In genomic region chr1:1664941-1665814, GRCh38 we compare ENCODE assay signal across 18 cellular contexts. TPM values are rescaled to one million over a fixed set of nuclear protein-coding genes. Genes with fewer than 3 reads are reported as not detected.
DNase-seq lines count a peak whose midpoint lies in the region; ATAC-seq and TF ChIP-seq lines count a peak whose summit lies in the region.
"Had no signal": no experiment of that assay in that cellular context is flagged by ENCODE, and none has a peak within 500 bp of the region (broad histone marks: within the 10 kb centered on the region; RNA-seq: fewer than 3 reads in every experiment).

No MANE protein-coding gene starts in this region.

- H3K4me3 ChIP-seq in right atrium auricular region: no peak overlapping the region
- H3K4me3 ChIP-seq in left lung: no peak overlapping the region
- H3K4me3 ChIP-seq: BLaER1 treated with 17β-estradiol and CSF1 and Interleukin-3, amounts not matched to agents 10 nM and 100 nM; breast epithelium; vagina had no signal

- ATAC-seq in Right ventricle myocardium inferior (no peak), left lung (no peak), GM18907 (IDR thresholded peaks at IDR 0.05; ENCODE audit: unreplicated experiment) (no peak), HG02798 (IDR thresholded peaks at IDR 0.05; ENCODE audit: poor library complexity, unreplicated experiment) (no peak)
- ATAC-seq: activated T-helper 17 cell treated with anti-CD3 and anti-CD28 coated beads, Interleukin-2, amount 50 U/mL, for 72 hours had no signal

- H3K27ac Mint-ChIP-seq in stimulated activated naive CD8-positive, alpha-beta T cell treated with anti-CD3 and anti-CD28 coated beads, Interleukin-15, Interleukin-2, amounts not matched to agents 100 ng/mL and 50 ng/mL, for 24 hours: peak overlapping the region; percentile 74
- H3K27ac Mint-ChIP-seq: activated CD8-positive, alpha-beta memory T cell treated with anti-CD3 and anti-CD28 coated beads, Interleukin-2, amount 10 ng/mL, durations not matched to agents 7 days and 5 days; activated T-helper 17 cell treated with anti-CD3 and anti-CD28 coated beads, Interleukin-2, amount 50 U/mL, for 72 hours; T-cell had no signal

- no peaks in the 10 kb centered on the region for H3K9me3 Mint-ChIP-seq in stimulated activated naive CD8-positive, alpha-beta T cell treated with anti-CD3 and anti-CD28 coated beads, Interleukin-15, Interleukin-2, amounts not matched to agents 100 ng/mL and 50 ng/mL, for 24 hours
- H3K9me3 Mint-ChIP-seq: activated T-helper 17 cell treated with anti-CD3 and anti-CD28 coated beads, Interleukin-2, amount 50 U/mL, for 72 hours; H9; T-cell had no signal

- peak; percentile 60 for DNase-seq in Right ventricle myocardium inferior (ENCODE audit: missing footprints)
- DNase-seq in right atrium auricular region (ENCODE audit: low spot score): no peak
- peak; percentile 28 to 59 for DNase-seq in left lung
- DNase-seq: activated CD4-positive, alpha-beta T cell treated with anti-CD3 and anti-CD28 coated beads for 4 hours; activated CD8-positive, alpha-beta memory T cell treated with anti-CD3 and anti-CD28 coated beads, Interleukin-2, amount 10 ng/mL, durations not matched to agents 7 days and 5 days; cortex of kidney; MV-4-11; occipital lobe had no signal

- H3K27ac ChIP-seq in right atrium auricular region (no peak overlapping the region), left lung (no peak overlapping the region)
- H3K27ac ChIP-seq: BLaER1 treated with 17β-estradiol and CSF1 and Interleukin-3, amounts not matched to agents 10 nM and 100 nM; KMS-11; vagina had no signal

- H3K36me3 Mint-ChIP-seq in stimulated activated naive CD8-positive, alpha-beta T cell treated with anti-CD3 and anti-CD28 coated beads, Interleukin-15, Interleukin-2, amounts not matched to agents 100 ng/mL and 50 ng/mL, for 24 hours (ENCODE audit: low read depth): peaks cover 31% of the 10 kb centered on the region

- H3K4me1 ChIP-seq in right atrium auricular region (no peaks in the 10 kb centered on the region), left lung (peaks cover 2 to 15% of the 10 kb centered on the region in 2 donors)
- H3K4me1 ChIP-seq: breast epithelium had no signal

- no peak for TF ChIP-seq CTCF in right atrium auricular region (IDR thresholded peaks at IDR 0.05)
- no peak for TF ChIP-seq CTCF in left lung (IDR thresholded peaks at IDR 0.05)

- H3K36me3 ChIP-seq in right atrium auricular region (peaks cover 28% of the 10 kb centered on the region), left lung (peaks cover 0 to 41% of the 10 kb centered on the region in 2 donors)

- intact Hi-C loops in Right ventricle myocardium inferior (cut with DNase I) (no loop called here), left lung (cut with DNase I) (no loop called here)

- H3K27me3 ChIP-seq in right atrium auricular region: no peaks in the 10 kb centered on the region
- no peaks in the 10 kb centered on the region for H3K27me3 ChIP-seq in left lung
- H3K27me3 ChIP-seq: BLaER1 treated with 17β-estradiol and CSF1 and Interleukin-3, amounts not matched to agents 10 nM and 100 nM; breast epithelium; vagina had no signal

- H3K4me1 Mint-ChIP-seq in stimulated activated naive CD8-positive, alpha-beta T cell treated with anti-CD3 and anti-CD28 coated beads, Interleukin-15, Interleukin-2, amounts not matched to agents 100 ng/mL and 50 ng/mL, for 24 hours (ENCODE audit: low read depth): peaks cover 7% of the 10 kb centered on the region
- H3K4me1 Mint-ChIP-seq: activated T-helper 17 cell treated with anti-CD3 and anti-CD28 coated beads, Interleukin-2, amount 50 U/mL, for 72 hours; H9 had no signal

- no peak overlapping the region for H3K4me3 Mint-ChIP-seq in stimulated activated naive CD8-positive, alpha-beta T cell treated with anti-CD3 and anti-CD28 coated beads, Interleukin-15, Interleukin-2, amounts not matched to agents 100 ng/mL and 50 ng/mL, for 24 hours
- H3K4me3 Mint-ChIP-seq: activated CD8-positive, alpha-beta memory T cell treated with anti-CD3 and anti-CD28 coated beads, Interleukin-2, amount 10 ng/mL, durations not matched to agents 7 days and 5 days; activated T-helper 17 cell treated with anti-CD3 and anti-CD28 coated beads, Interleukin-2, amount 50 U/mL, for 72 hours; H9; T-cell had no signal

- H3K27me3 Mint-ChIP-seq in stimulated activated naive CD8-positive, alpha-beta T cell treated with anti-CD3 and anti-CD28 coated beads, Interleukin-15, Interleukin-2, amounts not matched to agents 100 ng/mL and 50 ng/mL, for 24 hours: no peaks in the 10 kb centered on the region
- H3K27me3 Mint-ChIP-seq: activated CD8-positive, alpha-beta memory T cell treated with anti-CD3 and anti-CD28 coated beads, Interleukin-2, amount 10 ng/mL, durations not matched to agents 7 days and 5 days; activated T-helper 17 cell treated with anti-CD3 and anti-CD28 coated beads, Interleukin-2, amount 50 U/mL, for 72 hours; T-cell had no signal

- no peaks in the 10 kb centered on the region for H3K9me3 ChIP-seq in right atrium auricular region
- H3K9me3 ChIP-seq in left lung: no peaks in the 10 kb centered on the region
- H3K9me3 ChIP-seq: BLaER1 treated with 17β-estradiol and CSF1 and Interleukin-3, amounts not matched to agents 10 nM and 100 nM; breast epithelium; vagina had no signal

RNA-seq across cellular contexts. Expression of gene CDK11B, which starts 6.4 kb away (rescaled TPM):
- total RNA-seq in Right ventricle myocardium inferior (24.0 TPM), right atrium auricular region (10 to 100 TPM; 16.2 to 19.7 TPM), left lung (10 to 100 TPM; 16.3 to 23.2 TPM)

RNA-seq across cellular contexts. Expression of gene SLC35E2B, which starts 27.4 kb away (rescaled TPM):
- 20.3 TPM for total RNA-seq in Right ventricle myocardium inferior
- total RNA-seq in right atrium auricular region: 10 to 100 TPM; 18.4 to 22.1 TPM
- total RNA-seq in left lung: 10 to 100 TPM; 45.7 to 55.4 TPM

RNA-seq across cellular contexts. Expression of gene MMP23B, which starts 33.2 kb away (rescaled TPM):
- total RNA-seq in Right ventricle myocardium inferior (36.2 TPM), right atrium auricular region (10 to 100 TPM; 17.5 to 26.9 TPM), left lung (10 to 100 TPM; 43.5 to 56.7 TPM)

RNA-seq across cellular contexts. Expression of gene MIB2, which starts 49.9 kb away (rescaled TPM):
- total RNA-seq in Right ventricle myocardium inferior (103 TPM), right atrium auricular region (10 to 100 TPM; 42.4 to 45.6 TPM), left lung (10 to 100 TPM; 55.3 to 73.5 TPM)

RNA-seq across cellular contexts. Expression of gene CDK11A, which starts 59.0 kb away (rescaled TPM):
- total RNA-seq in Right ventricle myocardium inferior (20.8 TPM), right atrium auricular region (1 to 10 TPM; 4.3 to 8.2 TPM), left lung (10 to 100 TPM; 21.1 to 43.2 TPM)
